ENCODE assay signal across 16 cellular contexts in genomic region chr13:45402641-45403040, GRCh38. TPM values are rescaled to one million over a fixed set of nuclear protein-coding genes. Genes with fewer than 3 reads are reported as not detected.
DNase-seq lines count a peak whose midpoint lies in the region; ATAC-seq and TF ChIP-seq lines count a peak whose summit lies in the region.
"Had no signal": no experiment of that assay in that cellular context is flagged by ENCODE, and none has a peak within 500 bp of the region (broad histone marks: within the 10 kb centered on the region; RNA-seq: fewer than 3 reads in every experiment).

No MANE protein-coding gene starts in this region.

- no peaks in the 10 kb centered on the region for H3K9me3 ChIP-seq in mesenchymal stem cell (ENCODE audit: control insufficient read depth, low read length)
- no peaks in the 10 kb centered on the region for H3K9me3 ChIP-seq in upper lobe of right lung

- H3K4me3 Mint-ChIP-seq in natural killer cell treated with Interleukin-12 subunit alpha and Interleukin-12 subunit beta and Interleukin-15 and Interleukin-18, amount 100 ng/mL, for 72 hours, result no peak overlapping the region
- H3K4me3 Mint-ChIP-seq in natural killer cell, result no peak overlapping the region
- H3K4me3 Mint-ChIP-seq: CD4-positive, CD25-positive, alpha-beta regulatory T cell had no signal

- no peak overlapping the region for H3K4me2 ChIP-seq in mesenchymal stem cell (ENCODE audit: low read length, poor library complexity, severe bottlenecking)

- H3K4me1 ChIP-seq in mesenchymal stem cell (ENCODE audit: control insufficient read depth, insufficient read depth, low read depth, low read length), result peaks cover 1% of the 10 kb centered on the region
- H3K4me1 ChIP-seq in upper lobe of right lung, result no peaks in the 10 kb centered on the region

- H3K27ac ChIP-seq in mesenchymal stem cell (ENCODE audit: low read length, poor library complexity, severe bottlenecking), result no peak overlapping the region
- H3K27ac ChIP-seq in upper lobe of right lung, result no peak overlapping the region
- H3K27ac ChIP-seq: GM23248 had no signal

- H3K36me3 ChIP-seq in mesenchymal stem cell (ENCODE audit: control insufficient read depth in 1 of 2, insufficient read depth in 2 of 2, low read depth in 1 of 2, low read length in 2 of 2) (peaks cover 33 to 83% of the 10 kb centered on the region in 2 experiments), upper lobe of right lung (peaks cover 95% of the 10 kb centered on the region)

- no peak overlapping the region for H3K4ac ChIP-seq in mesenchymal stem cell (ENCODE audit: low read depth in 1 of 2, low read length in 2 of 2)

- intact Hi-C loops in natural killer cell (cut with micrococcal nuclease) (no loop called here), left ventricle myocardium superior (cut with micrococcal nuclease) (no loop called here), upper lobe of right lung (cut with DNase I) (no loop called here), posterior vena cava (cut with DNase I) (no loop called here)

- H3K9ac ChIP-seq in mesenchymal stem cell (ENCODE audit: low read length), result no peak overlapping the region
- H3K9ac ChIP-seq: GM23248 had no signal

- TF ChIP-seq CTCF in natural killer cell (IDR thresholded peaks at IDR 0.05) (no peak), upper lobe of right lung (IDR thresholded peaks at IDR 0.05) (no peak)

- H3K14ac ChIP-seq in mesenchymal stem cell (ENCODE audit: low read length in 2 of 2), result no peak overlapping the region

- H3K27ac Mint-ChIP-seq in natural killer cell treated with Interleukin-12 subunit alpha and Interleukin-12 subunit beta and Interleukin-15 and Interleukin-18, amount 100 ng/mL, for 72 hours, result peak overlapping the region; percentile 70 to 87
- no peak overlapping the region for H3K27ac Mint-ChIP-seq in natural killer cell

- no peak overlapping the region for H2AK5ac ChIP-seq in mesenchymal stem cell (ENCODE audit: low read length, severe bottlenecking)

- no peak overlapping the region for H2BK12ac ChIP-seq in mesenchymal stem cell (ENCODE audit: low read length in 2 of 2)

- H3K23ac ChIP-seq in mesenchymal stem cell (ENCODE audit: low read length in 2 of 2), result no peak overlapping the region

- DNase-seq in natural killer cell treated with Interleukin-12 subunit alpha and Interleukin-12 subunit beta and Interleukin-15 and Interleukin-18, amount 100 ng/mL, for 72 hours (ENCODE audit: low spot score), result no peak
- no peak for DNase-seq in natural killer cell
- peak; percentile 56 for DNase-seq in left ventricle myocardium superior
- DNase-seq in mesenchymal stem cell, result no peak
- DNase-seq in upper lobe of right lung, result no peak
- DNase-seq in posterior vena cava (ENCODE audit: low spot score), result no peak
- DNase-seq: AML-193; CD4-positive, CD25-positive, alpha-beta regulatory T cell; DMS53; GM23248; NCI-H1048; NCI-H1694 treated with DMSO at 0.1 percent for 48 hours; NCI-H446; SHP77 had no signal

- no peaks in the 10 kb centered on the region for H3K9me3 Mint-ChIP-seq in natural killer cell treated with Interleukin-12 subunit alpha and Interleukin-12 subunit beta and Interleukin-15 and Interleukin-18, amount 100 ng/mL, for 72 hours
- no peaks in the 10 kb centered on the region for H3K9me3 Mint-ChIP-seq in natural killer cell
- H3K9me3 Mint-ChIP-seq: CD4-positive, CD25-positive, alpha-beta regulatory T cell had no signal

- no peak for ATAC-seq in natural killer cell treated with Interleukin-12 subunit alpha and Interleukin-12 subunit beta and Interleukin-15 and Interleukin-18, amount 100 ng/mL, for 72 hours
- no peak for ATAC-seq in natural killer cell
- peak; percentile 93 for ATAC-seq in left ventricle myocardium superior
- peak; percentile 72 for ATAC-seq in upper lobe of right lung
- ATAC-seq in GM21717 (IDR thresholded peaks at IDR 0.05; ENCODE audit: unreplicated experiment), result no peak
- no peak for ATAC-seq in GM21737 (IDR thresholded peaks at IDR 0.05; ENCODE audit: unreplicated experiment)

- H3K18ac ChIP-seq in mesenchymal stem cell (ENCODE audit: low read depth in 1 of 2, low read length in 2 of 2), result no peak overlapping the region

- H4K91ac ChIP-seq in mesenchymal stem cell (ENCODE audit: low read length), result no peak overlapping the region

- peaks cover 21 to 33% of the 10 kb centered on the region in 2 donors for H3K4me1 Mint-ChIP-seq in natural killer cell treated with Interleukin-12 subunit alpha and Interleukin-12 subunit beta and Interleukin-15 and Interleukin-18, amount 100 ng/mL, for 72 hours (ENCODE audit: low read depth in 2 of 2)
- peaks cover 28 to 35% of the 10 kb centered on the region in 2 donors for H3K4me1 Mint-ChIP-seq in natural killer cell

- no peaks in the 10 kb centered on the region for H3K27me3 Mint-ChIP-seq in natural killer cell treated with Interleukin-12 subunit alpha and Interleukin-12 subunit beta and Interleukin-15 and Interleukin-18, amount 100 ng/mL, for 72 hours
- H3K27me3 Mint-ChIP-seq in natural killer cell (ENCODE audit: low read depth in 2 of 2), result no peaks in the 10 kb centered on the region
- H3K27me3 Mint-ChIP-seq: CD4-positive, CD25-positive, alpha-beta regulatory T cell had no signal

- H3K4me3 ChIP-seq in mesenchymal stem cell (ENCODE audit: insufficient read depth in 1 of 2, low read depth in 1 of 2, low read length in 2 of 2) (no peak overlapping the region), upper lobe of right lung (no peak overlapping the region)
- H3K4me3 ChIP-seq: GM23248 had no signal

- H3K79me1 ChIP-seq in mesenchymal stem cell (replicated peaks; ENCODE audit: low read length, poor library complexity, severe bottlenecking), result peaks cover 19% of the 10 kb centered on the region

- peak overlapping the region; percentile 63 for H2BK15ac ChIP-seq in mesenchymal stem cell (ENCODE audit: low read depth, poor library complexity, severe bottlenecking)

- no peak overlapping the region for H4K8ac ChIP-seq in mesenchymal stem cell (ENCODE audit: low read length)

- no peaks in the 10 kb centered on the region for H3K27me3 ChIP-seq in mesenchymal stem cell (ENCODE audit: control insufficient read depth in 1 of 2, insufficient read depth in 1 of 2, low read length in 2 of 2)
- no peaks in the 10 kb centered on the region for H3K27me3 ChIP-seq in upper lobe of right lung

- 89% methylated on average over 2 of the region's 3 CpGs for WGBS in mesenchymal stem cell

- H2BK120ac ChIP-seq in mesenchymal stem cell (ENCODE audit: low read depth, low read length), result no peak overlapping the region

- no peak overlapping the region for H2BK5ac ChIP-seq in mesenchymal stem cell (ENCODE audit: low read depth, low read length, poor library complexity, severe bottlenecking)

- no peak overlapping the region for H2AFZ ChIP-seq in mesenchymal stem cell (ENCODE audit: low read depth, low read length)
- H2AFZ ChIP-seq: GM23248 had no signal

- peaks cover 40% of the 10 kb centered on the region for H3K36me3 Mint-ChIP-seq in natural killer cell treated with Interleukin-12 subunit alpha and Interleukin-12 subunit beta and Interleukin-15 and Interleukin-18, amount 100 ng/mL, for 72 hours
- H3K36me3 Mint-ChIP-seq in natural killer cell, result peaks cover 9% of the 10 kb centered on the region

RNA-seq across cellular contexts. Expression of gene SLC25A30, which starts 15.5 kb away (rescaled TPM):
- 10 to 100 TPM; 28.3 to 38.8 TPM for total RNA-seq in natural killer cell treated with Interleukin-12 subunit alpha and Interleukin-12 subunit beta and Interleukin-15 and Interleukin-18, amount 100 ng/mL, for 72 hours
- total RNA-seq in natural killer cell (10 to 100 TPM; 15.0 to 22.3 (median 22.0) TPM), left ventricle myocardium superior (194 TPM), upper lobe of right lung (31.4 TPM), posterior vena cava (10 to 100 TPM; 19.7 to 23.7 TPM)
- polyA plus RNA-seq in mesenchymal stem cell (2013, experiment 1 of 2), result 20.4 TPM
- polyA plus RNA-seq in mesenchymal stem cell (2013, experiment 2 of 2), result 22.7 TPM

Comparison
In these comparisons a context has a peak if more than half of its experiments do, and no peak if none do; other contexts are left out.
1. H3K27ac Mint-ChIP-seq: peak in natural killer cell treated with Interleukin-12 subunit alpha and Interleukin-12 subunit beta and Interleukin-15 and Interleukin-18, amount 100 ng/mL, for 72 hours (2 of 2); none in natural killer cell (0 of 2).
2. ATAC-seq: peak in left ventricle myocardium superior (single experiment) and upper lobe of right lung (single experiment); none in natural killer cell treated with Interleukin-12 subunit alpha and Interleukin-12 subunit beta and Interleukin-15 and Interleukin-18, amount 100 ng/mL, for 72 hours (0 of 2), natural killer cell (0 of 3), GM21717 (single experiment) and GM21737 (single experiment).